26 cellular contexts compared by ENCODE assay signal in genomic region chr7:1918881-1919525, GRCh38.
DNase-seq lines count a peak whose midpoint lies in the region; ATAC-seq and TF ChIP-seq lines count a peak whose summit lies in the region.
"Had no signal": no experiment of that assay in that cellular context is flagged by ENCODE, and none has a peak within 500 bp of the region (broad histone marks: within the 10 kb centered on the region; RNA-seq: fewer than 3 reads in every experiment).

No MANE protein-coding gene starts in this region.

- no peak overlapping the region for H3K27ac ChIP-seq in naive thymus-derived CD4-positive, alpha-beta T cell (ENCODE audit: low read depth, low read length)
- H3K27ac ChIP-seq: A549, epithelial cell of prostate, parathyroid adenoma had no signal

- POLR2A ChIA-PET in naive thymus-derived CD4-positive, alpha-beta T cell (lab: Charles Lee) = interaction anchor here (1.4 kb wide), 1 partner anchor 21 kb away, joined by 16 read pairs; no protein-coding TSS in a partner anchor
- POLR2A ChIA-PET in activated CD8-positive, alpha-beta T cell treated with anti-CD3 and anti-CD28 coated beads, Interleukin-2, amount 10 ng/mL, durations not matched to agents 7 days and 5 days (lab: Charles Lee) = interaction anchor here (1.2 kb wide), 1 partner anchor 21 kb away, joined by 4 read pairs; no protein-coding TSS in a partner anchor

- peaks cover 18 to 62% of the 10 kb centered on the region in 2 donors for H3K4me1 ChIP-seq in naive thymus-derived CD4-positive, alpha-beta T cell (ENCODE audit: control insufficient read depth in 2 of 2, insufficient read depth in 2 of 2, low read length in 2 of 2)
- H3K4me1 ChIP-seq: A549, parathyroid adenoma had no signal

- H3K9me3 ChIP-seq in naive thymus-derived CD4-positive, alpha-beta T cell (ENCODE audit: control insufficient read depth in 2 of 3, low read length in 3 of 3) = no peaks in the 10 kb centered on the region
- H3K9me3 ChIP-seq: A549, heart left ventricle had no signal

- in situ Hi-C loops in GM13977 (cut with MboI; ENCODE audit: low pct_unique_long_range_greater_than_20kb, low sequenced_read_pairs, unreplicated experiment) = no loop called here

- H3K27me3 ChIP-seq in naive thymus-derived CD4-positive, alpha-beta T cell (ENCODE audit: control insufficient read depth in 2 of 2, insufficient read depth in 2 of 2, low read length in 2 of 2) = no peaks in the 10 kb centered on the region
- H3K27me3 ChIP-seq: heart left ventricle had no signal

- no peak for ATAC-seq in natural killer cell
- no peak for ATAC-seq in natural killer cell treated with Interleukin-12 subunit alpha and Interleukin-12 subunit beta and Interleukin-15 and Interleukin-18, amount 100 ng/mL, for 72 hours
- ATAC-seq in effector memory CD8-positive, alpha-beta T cell (replicated peaks) = no peak
- ATAC-seq in naive thymus-derived CD4-positive, alpha-beta T cell = no peak
- ATAC-seq in activated CD8-positive, alpha-beta T cell treated with anti-CD3 and anti-CD28 coated beads, Interleukin-2, amount 10 ng/mL, durations not matched to agents 7 days and 5 days = no peak
- ATAC-seq in left colon = no peak
- ATAC-seq: A549, HCT116, PC-3 had no signal

- TF ChIP-seq CTCF in natural killer cell (IDR thresholded peaks at IDR 0.05) (no peak), GM13977 (IDR thresholded peaks at IDR 0.05; ENCODE audit: extremely low read depth, insufficient read depth, missing control alignments) (no peak)

- intact Hi-C loops in natural killer cell (cut with micrococcal nuclease) = no loop called here
- intact Hi-C loops in naive thymus-derived CD4-positive, alpha-beta T cell (cut with micrococcal nuclease) = no loop called here
- intact Hi-C loops in left colon (cut with DNase I, micrococcal nuclease) = no loop called here

- no peaks in the 10 kb centered on the region for H3K36me3 Mint-ChIP-seq in natural killer cell
- H3K36me3 Mint-ChIP-seq in natural killer cell treated with Interleukin-12 subunit alpha and Interleukin-12 subunit beta and Interleukin-15 and Interleukin-18, amount 100 ng/mL, for 72 hours = no peaks in the 10 kb centered on the region
- peaks cover 7% of the 10 kb centered on the region for H3K36me3 Mint-ChIP-seq in effector memory CD8-positive, alpha-beta T cell (ENCODE audit: insufficient read depth)
- H3K36me3 Mint-ChIP-seq in naive thymus-derived CD4-positive, alpha-beta T cell = peaks cover 0 to 36% (median under 1%) of the 10 kb centered on the region in 5 donors
- peaks cover 26% of the 10 kb centered on the region for H3K36me3 Mint-ChIP-seq in activated CD8-positive, alpha-beta T cell treated with anti-CD3 and anti-CD28 coated beads, Interleukin-2, amount 10 ng/mL, durations not matched to agents 7 days and 5 days (ENCODE audit: low read depth)
- H3K36me3 Mint-ChIP-seq: type B pancreatic cell had no signal

- DNase-seq in natural killer cell (no peak), NCI-H146 treated with DMSO at 0.1 percent for 48 hours (lab: John Stamatoyannopoulos, UW; ENCODE audit: unreplicated experiment) (no peak), GM13977 (ENCODE audit: low spot score) (no peak), left colon (no peak)
- DNase-seq in natural killer cell treated with Interleukin-12 subunit alpha and Interleukin-12 subunit beta and Interleukin-15 and Interleukin-18, amount 100 ng/mL, for 72 hours (ENCODE audit: low spot score) = no peak
- no peak for DNase-seq in effector memory CD8-positive, alpha-beta T cell
- no peak for DNase-seq in naive thymus-derived CD4-positive, alpha-beta T cell
- no peak for DNase-seq in activated CD8-positive, alpha-beta T cell treated with anti-CD3 and anti-CD28 coated beads, Interleukin-2, amount 10 ng/mL, durations not matched to agents 7 days and 5 days
- DNase-seq: activated CD4-positive, CD25-positive, alpha-beta regulatory T cell treated with anti-CD3 and anti-CD28 coated beads, Interleukin-2, amount 50 U/mL, for 72 hours; activated gamma-delta T cell; Calu3; cerebellar nuclear complex; NCI-H1105; NCI-H2029 treated with DMSO at 0.1 percent for 48 hours; NCI-H345; PC-3; SHP77 treated with DMSO at 0.1 percent for 48 hours; stimulated activated CD4-positive, alpha-beta T cell treated with anti-CD3 and anti-CD28 coated beads, Interleukin-15, amount 100 ng/mL, for 24 hours had no signal

- peaks cover 26 to 40% of the 10 kb centered on the region in 2 donors for H3K4me1 Mint-ChIP-seq in natural killer cell
- H3K4me1 Mint-ChIP-seq in natural killer cell treated with Interleukin-12 subunit alpha and Interleukin-12 subunit beta and Interleukin-15 and Interleukin-18, amount 100 ng/mL, for 72 hours (ENCODE audit: low read depth in 2 of 2) = peaks cover 16 to 19% of the 10 kb centered on the region in 2 donors
- H3K4me1 Mint-ChIP-seq in effector memory CD8-positive, alpha-beta T cell (ENCODE audit: low read depth in 2 of 2) = peaks cover 42 to 50% of the 10 kb centered on the region in 2 donors
- H3K4me1 Mint-ChIP-seq in naive thymus-derived CD4-positive, alpha-beta T cell = peaks cover 41 to 76% (median 52%) of the 10 kb centered on the region in 7 donors
- H3K4me1 Mint-ChIP-seq in activated CD8-positive, alpha-beta T cell treated with anti-CD3 and anti-CD28 coated beads, Interleukin-2, amount 10 ng/mL, durations not matched to agents 7 days and 5 days (ENCODE audit: low read depth) = peaks cover 54% of the 10 kb centered on the region

- CTCF ChIA-PET in naive thymus-derived CD4-positive, alpha-beta T cell (lab: Charles Lee) = no interaction called here
- CTCF ChIA-PET in activated CD8-positive, alpha-beta T cell treated with anti-CD3 and anti-CD28 coated beads, Interleukin-2, amount 10 ng/mL, durations not matched to agents 7 days and 5 days (lab: Charles Lee) = no interaction called here

- H3K4me3 ChIP-seq in naive thymus-derived CD4-positive, alpha-beta T cell (ENCODE audit: low read length) = peak overlapping the region; percentile 47
- H3K4me3 ChIP-seq: A549, GM12878 had no signal

- no peaks in the 10 kb centered on the region for H3K9me3 Mint-ChIP-seq in natural killer cell
- H3K9me3 Mint-ChIP-seq in natural killer cell treated with Interleukin-12 subunit alpha and Interleukin-12 subunit beta and Interleukin-15 and Interleukin-18, amount 100 ng/mL, for 72 hours = no peaks in the 10 kb centered on the region
- no peaks in the 10 kb centered on the region for H3K9me3 Mint-ChIP-seq in effector memory CD8-positive, alpha-beta T cell
- no peaks in the 10 kb centered on the region for H3K9me3 Mint-ChIP-seq in naive thymus-derived CD4-positive, alpha-beta T cell
- H3K9me3 Mint-ChIP-seq in activated CD8-positive, alpha-beta T cell treated with anti-CD3 and anti-CD28 coated beads, Interleukin-2, amount 10 ng/mL, durations not matched to agents 7 days and 5 days (ENCODE audit: insufficient read depth) = no peaks in the 10 kb centered on the region
- H3K9me3 Mint-ChIP-seq: nephron, type B pancreatic cell had no signal

- no peak overlapping the region for H3K27ac Mint-ChIP-seq in natural killer cell
- H3K27ac Mint-ChIP-seq in natural killer cell treated with Interleukin-12 subunit alpha and Interleukin-12 subunit beta and Interleukin-15 and Interleukin-18, amount 100 ng/mL, for 72 hours = no peak overlapping the region
- H3K27ac Mint-ChIP-seq in effector memory CD8-positive, alpha-beta T cell = no peak overlapping the region
- peak overlapping the region in 6 of 9 donors; percentile 53 to 96 (median 86) for H3K27ac Mint-ChIP-seq in naive thymus-derived CD4-positive, alpha-beta T cell
- H3K27ac Mint-ChIP-seq in activated CD8-positive, alpha-beta T cell treated with anti-CD3 and anti-CD28 coated beads, Interleukin-2, amount 10 ng/mL, durations not matched to agents 7 days and 5 days = no peak overlapping the region
- H3K27ac Mint-ChIP-seq: nephron, type B pancreatic cell had no signal

- H3K36me3 ChIP-seq in naive thymus-derived CD4-positive, alpha-beta T cell (ENCODE audit: control insufficient read depth in 2 of 3, insufficient read depth in 3 of 3, low read length in 3 of 3) = peaks cover 0 to 14% (median 0%) of the 10 kb centered on the region in 3 experiments

- H3K4me3 Mint-ChIP-seq in natural killer cell = peak overlapping the region; percentile 95
- no peak overlapping the region for H3K4me3 Mint-ChIP-seq in natural killer cell treated with Interleukin-12 subunit alpha and Interleukin-12 subunit beta and Interleukin-15 and Interleukin-18, amount 100 ng/mL, for 72 hours
- H3K4me3 Mint-ChIP-seq in effector memory CD8-positive, alpha-beta T cell = peak overlapping the region; percentile 84 to 89
- peak overlapping the region in 8 of 10 donors; percentile 79 to 97 (median 89) for H3K4me3 Mint-ChIP-seq in naive thymus-derived CD4-positive, alpha-beta T cell
- no peak overlapping the region for H3K4me3 Mint-ChIP-seq in activated CD8-positive, alpha-beta T cell treated with anti-CD3 and anti-CD28 coated beads, Interleukin-2, amount 10 ng/mL, durations not matched to agents 7 days and 5 days
- H3K4me3 Mint-ChIP-seq: nephron, type B pancreatic cell had no signal

- H3K27me3 Mint-ChIP-seq in natural killer cell (ENCODE audit: low read depth in 2 of 2) = no peaks in the 10 kb centered on the region
- peaks cover 0 to 3% of the 10 kb centered on the region in 2 donors for H3K27me3 Mint-ChIP-seq in natural killer cell treated with Interleukin-12 subunit alpha and Interleukin-12 subunit beta and Interleukin-15 and Interleukin-18, amount 100 ng/mL, for 72 hours
- H3K27me3 Mint-ChIP-seq in effector memory CD8-positive, alpha-beta T cell = no peaks in the 10 kb centered on the region
- H3K27me3 Mint-ChIP-seq in naive thymus-derived CD4-positive, alpha-beta T cell = peaks cover 0 to 9% (median 0%) of the 10 kb centered on the region in 5 donors
- peaks cover 11% of the 10 kb centered on the region for H3K27me3 Mint-ChIP-seq in activated CD8-positive, alpha-beta T cell treated with anti-CD3 and anti-CD28 coated beads, Interleukin-2, amount 10 ng/mL, durations not matched to agents 7 days and 5 days (ENCODE audit: low read depth)
- H3K27me3 Mint-ChIP-seq: type B pancreatic cell had no signal

Comparison
In these comparisons a context has a peak if more than half of its experiments do, and no peak if none do; other contexts are left out.
1. H3K4me3 Mint-ChIP-seq: peak in natural killer cell (single experiment), effector memory CD8-positive, alpha-beta T cell (2 of 2) and naive thymus-derived CD4-positive, alpha-beta T cell (8 of 10); none in natural killer cell treated with Interleukin-12 subunit alpha and Interleukin-12 subunit beta and Interleukin-15 and Interleukin-18, amount 100 ng/mL, for 72 hours (single experiment) and activated CD8-positive, alpha-beta T cell treated with anti-CD3 and anti-CD28 coated beads, Interleukin-2, amount 10 ng/mL, durations not matched to agents 7 days and 5 days (single experiment).
2. H3K27ac Mint-ChIP-seq: peak in naive thymus-derived CD4-positive, alpha-beta T cell (6 of 9); none in natural killer cell (0 of 2), natural killer cell treated with Interleukin-12 subunit alpha and Interleukin-12 subunit beta and Interleukin-15 and Interleukin-18, amount 100 ng/mL, for 72 hours (0 of 2), effector memory CD8-positive, alpha-beta T cell (0 of 2) and activated CD8-positive, alpha-beta T cell treated with anti-CD3 and anti-CD28 coated beads, Interleukin-2, amount 10 ng/mL, durations not matched to agents 7 days and 5 days (single experiment).